In the genomic region with DNA sequence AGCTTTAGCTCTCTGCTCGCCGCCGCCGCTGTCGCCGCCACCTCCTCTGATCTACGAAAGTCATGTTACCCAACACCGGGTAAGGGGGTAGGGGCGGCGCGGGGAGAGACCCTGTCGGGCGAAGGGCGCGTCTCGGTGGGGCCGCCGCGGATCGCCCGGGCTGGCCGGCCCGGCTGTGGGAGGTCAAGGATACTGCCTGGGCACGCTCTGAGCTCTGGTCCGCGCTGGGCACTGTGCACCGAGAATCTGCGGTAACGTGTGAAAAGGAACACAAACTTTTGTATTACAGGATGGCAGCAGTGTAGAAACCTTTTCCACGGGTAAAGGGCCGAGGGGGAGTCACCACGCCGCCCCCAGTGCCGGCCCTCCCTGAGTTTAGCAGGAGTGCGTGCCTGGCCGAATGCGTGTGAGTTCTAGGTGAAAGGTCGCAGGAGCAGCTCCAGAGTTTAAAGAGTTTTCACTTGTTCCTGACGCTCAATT, we compare ENCODE assay signal across 8 cellular contexts. TPM values are rescaled to one million over a fixed set of nuclear protein-coding genes. Genes with fewer than 3 reads are reported as not detected.
DNase-seq lines count a peak whose midpoint lies in the region; ATAC-seq and TF ChIP-seq lines count a peak whose summit lies in the region.

HSDL2 (plus strand) TSS at position 7 of the 480 bp plus-strand sequence; CDS start at position 63, 56 bp downstream.

- 0% methylated on average over 31 to 39 of the region's 39 CpGs for WGBS in thyroid gland, 2 donors

- ATAC-seq in GM18909 (IDR thresholded peaks at IDR 0.05; ENCODE audit: poor library complexity, unreplicated experiment) (peak; percentile 23), HG03139 (IDR thresholded peaks at IDR 0.05; ENCODE audit: unreplicated experiment) (peak; percentile 12), mucosa of descending colon (peak; percentile 53)

- peak in 1 of 2 donors; percentile 67 for TF ChIP-seq POLR2A in thyroid gland (IDR thresholded peaks at IDR 0.05)

- H3K9me2 ChIP-seq in SU-DHL-6 (replicated peaks; ENCODE audit: insufficient read depth, low read length), result no peaks in the 10 kb centered on the region

- peak within 1 kb of the TSS; percentile 77 for H3K9ac ChIP-seq in SU-DHL-6 (ENCODE audit: low read length)

- H3K27ac ChIP-seq in SU-DHL-6 (ENCODE audit: low read depth, low read length) (no peak within 1 kb of the TSS), thyroid gland (peak within 1 kb of the TSS; percentile 96 to 100 (median 99))

- H3K4me3 ChIP-seq in AG04449 (ENCODE audit: low read depth, low read length), result peak within 1 kb of the TSS; percentile 90
- H3K4me3 ChIP-seq in SU-DHL-6 (ENCODE audit: insufficient read depth, low read length, poor library complexity, severe bottlenecking), result peak within 1 kb of the TSS; percentile 73
- peak within 1 kb of the TSS; percentile 36 for H3K4me3 ChIP-seq in mucosa of descending colon
- peak within 1 kb of the TSS; percentile 60 to 94 (median 84) for H3K4me3 ChIP-seq in thyroid gland (replicated peaks in 1 of 3)

- H3K36me3 ChIP-seq in SU-DHL-6 (ENCODE audit: low read length) (no peaks in the 10 kb centered on the region), mucosa of descending colon (ENCODE audit: low read depth) (no peaks in the 10 kb centered on the region), thyroid gland (no peaks in the 10 kb centered on the region)

- no peaks in the 10 kb centered on the region for H4K20me1 ChIP-seq in SU-DHL-6 (ENCODE audit: low read depth, low read length)

- CTCF ChIA-PET in AG04449 (lab: Yijun Ruan, JAX), result interaction anchor here (0.9 to 3.0 kb wide), 9 partner anchors 11 to 413 kb away, joined by 3 to 27 read pairs (median 3); no protein-coding TSS in a partner anchor

- H3K9me3 ChIP-seq in SU-DHL-6 (ENCODE audit: insufficient read depth, low read length) (no peaks in the 10 kb centered on the region), mucosa of descending colon (no peaks in the 10 kb centered on the region), thyroid gland (no peaks in the 10 kb centered on the region)

- H3F3A ChIP-seq in SU-DHL-6 (ENCODE audit: insufficient read depth), result peaks cover 5% of the 10 kb centered on the region

- TF ChIP-seq CTCF in AG04449 (IDR thresholded peaks at IDR 0.05; ENCODE audit: insufficient read depth, low read length, missing control alignments) (no peak), SU-DHL-6 (IDR thresholded peaks at IDR 0.05; ENCODE audit: insufficient read depth, low read length, poor library complexity, severe bottlenecking) (no peak), mucosa of descending colon (IDR thresholded peaks at IDR 0.05) (no peak), thyroid gland (IDR thresholded peaks at IDR 0.05) (no peak)

- DNase-seq in AG04449 (ENCODE audit: low read depth, low spot score) (no peak), mucosa of descending colon (peak in 1 of 3 donors; percentile 65), thyroid gland (peak in 1 of 2 donors; percentile 59), NCI-H146 (lab: John Stamatoyannopoulos, UW) (no peak)

- H3K79me2 ChIP-seq in SU-DHL-6 (ENCODE audit: insufficient read depth, low read length), result peaks cover 5% of the 10 kb centered on the region; the same call in 1 of the 2 replicates

- intact Hi-C loops in mucosa of descending colon (cut with DNase I, micrococcal nuclease) (no loop called here), thyroid gland (cut with DNase I) (no loop called here)

- H3K27me3 ChIP-seq in SU-DHL-6 (ENCODE audit: low read length), result no peaks in the 10 kb centered on the region
- H3K27me3 ChIP-seq in thyroid gland, result no peaks in the 10 kb centered on the region

- in situ Hi-C loops in endometrial microvascular endothelial cells (cut with HindIII; ENCODE audit: inconsistent ontology term, low pct_unique_long_range_greater_than_20kb, low sequenced_read_pairs), result no loop called here

- H3K4me1 ChIP-seq in mucosa of descending colon (ENCODE audit: low read depth) (peaks cover 21% of the 10 kb centered on the region), thyroid gland (peaks cover 37 to 45% of the 10 kb centered on the region in 2 donors)

- H3K4me2 ChIP-seq in SU-DHL-6 (ENCODE audit: low read depth, low read length, poor library complexity, severe bottlenecking), result peak within 1 kb of the TSS; percentile 68

- peak within 1 kb of the TSS; percentile 96 for H2AFZ ChIP-seq in SU-DHL-6 (ENCODE audit: low read depth, low read length, severe bottlenecking)

- POLR2A ChIA-PET in AG04449 (lab: Yijun Ruan, JAX), result interaction anchor here (0.6 to 1.4 kb wide), 7 partner anchors 8 to 455 kb away, joined by 3 to 6 read pairs (median 4); partner anchors contain the start of genes KIAA1958 and PTBP3

RNA-seq across cellular contexts. Expression of gene HSDL2, which starts in this region (rescaled TPM):
- 42.6 TPM for total RNA-seq in endometrial microvascular endothelial cells (ENCODE audit: inconsistent ontology term)
- total RNA-seq in mucosa of descending colon, result 10 to 100 TPM; 35.7 to 40.8 (median 38.1) TPM
- 10 to 100 TPM; 37.8 to 54.8 (median 43.8) TPM for total RNA-seq in thyroid gland

Comparison
In these comparisons a context has a peak if more than half of its experiments do, and no peak if none do; other contexts are left out.
1. H3K4me3 ChIP-seq: peak in every context shown above with its lines; median percentile 90 in AG04449; 84 in thyroid gland; 73 in SU-DHL-6; 36 in mucosa of descending colon.